13 cellular contexts compared by ENCODE assay signal in genomic region chr2:1605659-1606400, GRCh38.
DNase-seq lines count a peak whose midpoint lies in the region; ATAC-seq, FAIRE-seq and TF ChIP-seq lines count a peak whose summit lies in the region.
"Had no signal": no experiment of that assay in that cellular context is flagged by ENCODE, and none has a peak within 500 bp of the region (broad histone marks: within the 10 kb centered on the region; RNA-seq: fewer than 3 reads in every experiment).

No MANE protein-coding gene starts in this region.

- H3K9me3 ChIP-seq in HUES64 (ENCODE audit: insufficient read depth, low read depth, low read length): no peaks in the 10 kb centered on the region

- peaks cover 16% of the 10 kb centered on the region; the same call in 1 of the 2 replicates for H3K4me1 ChIP-seq in HUES64 (ENCODE audit: insufficient read depth, low read length)

- H3K9ac ChIP-seq in HUES64 (ENCODE audit: low read depth, low read length): peak overlapping the region; percentile 32; the same call in 1 of the 2 replicates

- H3K4me3 ChIP-seq in AG10803 (ENCODE audit: low read length) (peak overlapping the region; percentile 32), HUES64 (ENCODE audit: low read length) (no peak overlapping the region), fibroblast of villous mesenchyme (ENCODE audit: low read depth, low read length) (no peak overlapping the region)

- no peaks in the 10 kb centered on the region for H3K36me3 ChIP-seq in HUES64 (ENCODE audit: insufficient read depth, low read length)

- TF ChIP-seq CTCF in AG10803 (conservative IDR thresholded peaks at IDR 0.05; ENCODE audit: low read length) (no peak), fibroblast of villous mesenchyme (IDR thresholded peaks at IDR 0.05; ENCODE audit: insufficient read depth, low read depth, low read length) (no peak)

- no peak for ATAC-seq in HG02798 (IDR thresholded peaks at IDR 0.05; ENCODE audit: poor library complexity, unreplicated experiment)
- ATAC-seq: left colon had no signal

- no peak for FAIRE-seq in HTR-8/SVneo (lab: Jason Lieb, UNC)

- DNase-seq in AG10803 (ENCODE audit: low read depth) (peak; percentile 43), fibroblast of villous mesenchyme (ENCODE audit: low read depth) (peak; percentile 58), mesenteric fat pad (ENCODE audit: low spot score) (peak; percentile 80), NCI-H82 (lab: John Stamatoyannopoulos, UW) (no peak), HuH-7.5 (ENCODE audit: low spot score) (no peak), HTR-8/SVneo (ENCODE audit: insufficient read length, low spot score) (no peak)
- DNase-seq: activated CD8-positive, alpha-beta memory T cell treated with anti-CD3 and anti-CD28 coated beads, Interleukin-2, amount 50 U/mL, for 4 hours; cortex of kidney; NCI-H1048; stimulated activated CD4-positive, alpha-beta T cell treated with anti-CD3 and anti-CD28 coated beads, Interleukin-1b, Interleukin-23, amount 100 ng/mL, for 48 hours had no signal

- WGBS in HUES64: 40% methylated on average over 24 of the region's 28 CpGs

- peak overlapping the region; percentile 52 for H3K27ac ChIP-seq in HUES64 (ENCODE audit: low read depth, low read length)

- H3K27me3 ChIP-seq in HUES64 (ENCODE audit: insufficient read depth, low read length): no peaks in the 10 kb centered on the region

Comparison
In these comparisons a context has a peak if more than half of its experiments do, and no peak if none do; other contexts are left out.
1. DNase-seq: peak in AG10803 (single experiment), fibroblast of villous mesenchyme (single experiment) and mesenteric fat pad (single experiment); none in NCI-H82 (single experiment), HuH-7.5 (single experiment) and HTR-8/SVneo (single experiment).